ENCODE assay signal across 8 cellular contexts in genomic region chr6:24357336-24358218, GRCh38. TPM values are rescaled to one million over a fixed set of nuclear protein-coding genes. Genes with fewer than 3 reads are reported as not detected.
A peak's percentile ranks its signal among the peaks of the same experiment; 100 is the strongest.
DNase-seq lines count a peak whose midpoint lies in the region; ATAC-seq, FAIRE-seq and TF ChIP-seq lines count a peak whose summit lies in the region.

Gene DCDC2 (minus strand): TSS chr6:24358059. CDS start chr6:24357750, 309 bp downstream.

- H3K4me3 ChIP-seq in PC-9 (peak within 1 kb of the TSS; percentile 60), ascending aorta (peak within 1 kb of the TSS; percentile 54 to 58), iPS-18c (ENCODE audit: insufficient read depth, low read depth, low read length) (peak within 1 kb of the TSS; percentile 47), small intestine (ENCODE audit: low read depth in 1 of 2, low read length in 2 of 2) (peak within 1 kb of the TSS in 1 of 2 donors; percentile 43)

- H3K27me3 ChIP-seq in PC-9 (ENCODE audit: insufficient read depth, low read depth) (no peaks in the 10 kb centered on the region), ascending aorta (no peaks in the 10 kb centered on the region), small intestine (ENCODE audit: control insufficient read depth in 2 of 2, insufficient read depth in 2 of 2, low read length in 2 of 2) (no peaks in the 10 kb centered on the region)

- peak within 1 kb of the TSS; percentile 75 for H3K4me2 ChIP-seq in PC-9

- intact Hi-C loops in PC-9 (cut with micrococcal nuclease; ENCODE audit: unreplicated experiment) (no loop called here), ascending aorta (cut with DNase I) (no loop called here)

- H3K79me2 ChIP-seq in PC-9 (ENCODE audit: low read depth): no peaks in the 10 kb centered on the region

- H3K9me3 ChIP-seq in PC-9 (ENCODE audit: insufficient read depth, low read depth) (no peaks in the 10 kb centered on the region), ascending aorta (no peaks in the 10 kb centered on the region), iPS-18c (ENCODE audit: control insufficient read depth, insufficient read depth, low read length) (no peaks in the 10 kb centered on the region), small intestine (ENCODE audit: control insufficient read depth, low read depth) (no peaks in the 10 kb centered on the region)

- DNase-seq in DMS114 treated with DMSO at 0.1 percent for 48 hours (lab: John Stamatoyannopoulos, UW; ENCODE audit: unreplicated experiment) (peak; percentile 41), PC-9 (peak; percentile 74 to 83), ascending aorta (ENCODE audit: low spot score in 2 of 2) (peak in 1 of 2 donors; percentile 63), small intestine (peak; percentile 69), NCI-H524 treated with DMSO at 0.1 percent for 48 hours (lab: John Stamatoyannopoulos, UW) (no peak)

- BruUV-seq in PC-9 (replicated peaks; lab: Mats Ljungman, UMichigan): TSS peak; percentile 74

- CTCF ChIA-PET in PC-9 (lab: Charles Lee): interaction anchor here (0.6 kb wide), 1 partner anchor 74 kb away, joined by 3 read pairs; no protein-coding TSS in a partner anchor

- H3K27ac ChIP-seq in PC-9: peak within 1 kb of the TSS; percentile 51
- H3K27ac ChIP-seq in ascending aorta: no peak within 1 kb of the TSS
- H3K27ac ChIP-seq in small intestine (ENCODE audit: low read depth in 1 of 2, low read length in 1 of 2): no peak within 1 kb of the TSS

- H4K20me1 ChIP-seq in PC-9 (ENCODE audit: insufficient read depth): no peaks in the 10 kb centered on the region

- TF ChIP-seq CTCF in PC-9 (conservative IDR thresholded peaks at IDR 0.05) (no peak), ascending aorta (IDR thresholded peaks at IDR 0.05) (no peak)

- no peaks in the 10 kb centered on the region for H3K9me2 ChIP-seq in PC-9 (ENCODE audit: insufficient read depth)

- H3F3A ChIP-seq in PC-9 (ENCODE audit: insufficient read depth, low read depth): peaks cover 13% of the 10 kb centered on the region; the same call in 1 of the 2 replicates

- peak within 1 kb of the TSS; percentile 75 for H2AFZ ChIP-seq in PC-9

- ATAC-seq in GM18517 (IDR thresholded peaks at IDR 0.05; ENCODE audit: unreplicated experiment) (no peak), HG03095 (IDR thresholded peaks at IDR 0.05; ENCODE audit: unreplicated experiment) (no peak)

- H3K36me3 ChIP-seq in PC-9 (ENCODE audit: low read depth): no peaks in the 10 kb centered on the region
- no peaks in the 10 kb centered on the region for H3K36me3 ChIP-seq in ascending aorta
- H3K36me3 ChIP-seq in small intestine (ENCODE audit: control insufficient read depth in 2 of 2, insufficient read depth in 2 of 2, low read length in 2 of 2): no peaks in the 10 kb centered on the region

- no peak for FAIRE-seq in small intestine (lab: Jason Lieb, UNC)

- H3K4me1 ChIP-seq in PC-9 (replicated peaks; ENCODE audit: insufficient read depth) (peaks cover 8% of the 10 kb centered on the region), ascending aorta (peaks cover 0 to 13% of the 10 kb centered on the region in 2 donors), small intestine (ENCODE audit: control insufficient read depth in 2 of 2, insufficient read depth in 1 of 2, low read depth in 1 of 2, low read length in 1 of 2) (no peaks in the 10 kb centered on the region)

- POLR2A ChIA-PET in PC-9 (lab: Charles Lee; ENCODE audit: unreplicated experiment): interaction anchor here (0.6 to 0.7 kb wide), 2 partner anchors 11 to 41 kb away, joined by 4 read pairs; no protein-coding TSS in a partner anchor

- WGBS in small intestine, 3 donors: 3 to 6% (median 5%) methylated on average over 60 to 61 of the region's 61 CpGs

RNA-seq across cellular contexts. Expression of gene DCDC2, which starts in this region (rescaled TPM):
- total RNA-seq in PC-9 (2021): 4.2 and 5.6 TPM in 2 replicates
- not detected for total RNA-seq in ascending aorta
- polyA plus RNA-seq in small intestine: under 1 TPM in 1 of 3 donors, not detected in 2; 0.49 TPM

Comparison
In these comparisons a context has a peak if more than half of its experiments do, and no peak if none do; other contexts are left out.
1. Peak in DNase-seq in small intestine; RNA of the gene not detected or under 1 TPM.